Comparison of ENCODE assay signal across 12 cellular contexts in genomic region chr1:229108598-229109201, GRCh38.
DNase-seq lines count a peak whose midpoint lies in the region; ATAC-seq and TF ChIP-seq lines count a peak whose summit lies in the region.
"Had no signal": no experiment of that assay in that cellular context is flagged by ENCODE, and none has a peak within 500 bp of the region (broad histone marks: within the 10 kb centered on the region; RNA-seq: fewer than 3 reads in every experiment).

No MANE protein-coding gene starts in this region.

- ATAC-seq in left colon, result peak; percentile 92
- ATAC-seq: K562 had no signal

- H3K27me3 ChIP-seq in uterus, result no peaks in the 10 kb centered on the region
- H3K27me3 ChIP-seq: upper lobe of left lung had no signal

- H3K9me3 ChIP-seq in uterus, result no peaks in the 10 kb centered on the region
- H3K9me3 ChIP-seq: upper lobe of left lung had no signal

- TF ChIP-seq CTCF in uterus (IDR thresholded peaks at IDR 0.05), result no peak

- no peak overlapping the region for H3K27ac ChIP-seq in uterus
- H3K27ac ChIP-seq: upper lobe of left lung had no signal

- TF ChIP-seq POLR2A in uterus (IDR thresholded peaks at IDR 0.05), result no peak

- intact Hi-C loops in left colon (cut with DNase I, micrococcal nuclease) (no loop called here), uterus (cut with DNase I; ENCODE audit: low total_unique reads) (no loop called here)

- H3K4me1 ChIP-seq in uterus, result no peaks in the 10 kb centered on the region
- H3K4me1 ChIP-seq: upper lobe of left lung had no signal

- DNase-seq in Daoy (ENCODE audit: low read depth) (peak; percentile 57), amniotic epithelial cell (ENCODE audit: low read depth) (peak; percentile 38), left colon (peak; percentile 53 to 64), retina (peak; percentile 61), uterus (no peak), NCI-H2107 (lab: John Stamatoyannopoulos, UW) (no peak), GM03348 (ENCODE audit: low spot score) (no peak)
- no peak for DNase-seq in stimulated activated CD4-positive, alpha-beta T cell treated with anti-CD3 and anti-CD28 coated beads, Interleukin-15, amount 100 ng/mL, for 24 hours
- DNase-seq: activated B cell treated with CpG ODN at 0.5 μM for 24 hours, NCI-H1694 treated with DMSO at 0.1 percent for 48 hours had no signal

- no peak overlapping the region for H3K4me3 ChIP-seq in uterus
- H3K4me3 ChIP-seq: K562, upper lobe of left lung had no signal

- no peaks in the 10 kb centered on the region for H3K36me3 ChIP-seq in uterus
- H3K36me3 ChIP-seq: upper lobe of left lung had no signal

Comparison
In these comparisons a context has a peak if more than half of its experiments do, and no peak if none do; other contexts are left out.
1. DNase-seq: peak in Daoy (single experiment), amniotic epithelial cell (single experiment), left colon (2 of 2) and retina (single experiment); none in uterus (0 of 2), stimulated activated CD4-positive, alpha-beta T cell treated with anti-CD3 and anti-CD28 coated beads, Interleukin-15, amount 100 ng/mL, for 24 hours (single experiment), NCI-H2107 (single experiment) and GM03348 (single experiment).